ENCODE assay signal across 26 cellular contexts in the genomic region with DNA sequence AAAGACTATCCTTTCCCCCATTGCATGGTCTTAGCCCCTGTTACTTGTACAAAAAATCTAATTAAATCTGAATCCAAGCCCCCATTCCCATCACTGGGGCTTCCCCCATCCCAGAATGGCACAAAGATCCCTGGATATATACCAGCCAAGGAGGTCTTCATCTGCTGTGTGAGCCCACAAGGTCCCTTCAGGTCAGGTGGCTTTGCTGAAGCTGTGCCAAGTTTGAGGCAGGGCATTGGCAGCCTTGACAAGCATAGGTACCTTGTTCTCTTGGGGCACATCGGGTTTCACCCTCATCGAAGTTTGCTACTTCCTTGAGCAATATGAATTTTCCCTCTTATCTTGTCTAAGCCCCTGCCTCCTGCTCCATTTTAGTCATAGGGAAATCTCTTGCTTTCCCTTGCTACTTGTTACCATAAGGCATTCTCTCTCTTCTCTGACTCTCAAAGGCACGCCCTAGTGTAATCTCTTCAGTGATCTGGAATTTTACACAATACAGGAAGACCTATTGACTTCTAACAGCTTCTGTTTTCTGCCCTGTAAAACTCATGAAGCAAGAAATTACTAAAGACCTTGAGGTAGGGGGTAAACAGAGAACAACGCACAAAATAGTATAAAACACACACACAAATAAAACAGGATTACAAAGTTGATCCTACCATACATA.
A peak's percentile ranks its signal among the peaks of the same experiment; 100 is the strongest.
DNase-seq lines count a peak whose midpoint lies in the region; ATAC-seq and FAIRE-seq lines count a peak whose summit lies in the region.
"Had no signal": no experiment of that assay in that cellular context is flagged by ENCODE, and none has a peak within 500 bp of the region (broad histone marks: within the 10 kb centered on the region; RNA-seq: fewer than 3 reads in every experiment).

No MANE protein-coding gene starts in this region.

- ATAC-seq in left colon = peak; percentile 71
- ATAC-seq: A549; activated CD8-positive, alpha-beta memory T cell treated with anti-CD3 and anti-CD28 coated beads, Interleukin-2, amount 10 ng/mL, durations not matched to agents 7 days and 5 days; esophagus mucosa; naive thymus-derived CD4-positive, alpha-beta T cell; PC-3; T-helper 17 cell had no signal

- no peaks in the 10 kb centered on the region for H3K9me3 ChIP-seq in small intestine (ENCODE audit: control insufficient read depth, low read depth)
- H3K9me3 ChIP-seq: A549, BLaER1, Caco-2, sigmoid colon, SJSA1 had no signal

- no peak overlapping the region for H3K4me3 ChIP-seq in small intestine (ENCODE audit: low read depth in 1 of 2, low read length in 2 of 2)
- H3K4me3 ChIP-seq: A549, BLaER1, sigmoid colon, SJSA1 had no signal

- no peaks in the 10 kb centered on the region for H3K36me3 ChIP-seq in small intestine (ENCODE audit: control insufficient read depth in 2 of 2, insufficient read depth in 2 of 2, low read length in 2 of 2)
- H3K36me3 ChIP-seq: BLaER1, sigmoid colon, SJSA1 had no signal

- intact Hi-C loops in left colon (cut with DNase I, micrococcal nuclease) = no loop called here

- DNase-seq in SIG-M5 treated with dmso at 0.1 percent for 504 hours (lab: John Stamatoyannopoulos, UW; ENCODE audit: unreplicated experiment) (peak; percentile 83), SIG-M5 (lab: John Stamatoyannopoulos, UW) (no peak), SKM-1 (lab: John Stamatoyannopoulos, UW; ENCODE audit: unreplicated experiment) (peak; percentile 87), left colon (peak; percentile 53 to 66), small intestine (peak; percentile 60), NCI-H1105 (lab: John Stamatoyannopoulos, UW) (no peak), HCEC 1CT (no peak), NCI-H1436 treated with DMSO at 0.1 percent for 48 hours (lab: John Stamatoyannopoulos, UW) (no peak)
- DNase-seq: activated CD4-positive, alpha-beta T cell treated with anti-CD3 and anti-CD28 coated beads, Interleukin-2, amount 10 ng/mL, durations not matched to agents 24 days and 14 days; activated CD8-positive, alpha-beta memory T cell treated with anti-CD3 and anti-CD28 coated beads, Interleukin-2, amount 10 ng/mL, durations not matched to agents 7 days and 5 days; activated naive CD4-positive, alpha-beta T cell treated with anti-CD3 and anti-CD28 coated beads, Interleukin-2, amount 50 U/mL, for 16 hours; anterior cingulate cortex; Caco-2; central memory CD4-positive, alpha-beta T cell; mesendoderm; naive thymus-derived CD4-positive, alpha-beta T cell; NCI-H146; PC-3; sigmoid colon; stimulated activated CD8-positive, alpha-beta memory T cell treated with anti-CD3 and anti-CD28 coated beads, Interleukin-4, amount 100 ng/mL, for 48 hours; T-helper 17 cell had no signal

- 12 to 42% (median 29%) methylated on average over 4 of the region's 4 CpGs for WGBS in small intestine, 3 donors

- peaks cover 4 to 7% of the 10 kb centered on the region in 2 donors for H3K4me1 ChIP-seq in small intestine (ENCODE audit: control insufficient read depth in 2 of 2, insufficient read depth in 1 of 2, low read depth in 1 of 2, low read length in 1 of 2)
- H3K4me1 ChIP-seq: BLaER1, parathyroid adenoma, SJSA1 had no signal

- no peak overlapping the region for H3K27ac ChIP-seq in small intestine (ENCODE audit: low read depth in 1 of 2, low read length in 1 of 2)
- H3K27ac ChIP-seq: A549, BLaER1, parathyroid adenoma, sigmoid colon, SJSA1 had no signal

- no peaks in the 10 kb centered on the region for H3K27me3 ChIP-seq in small intestine (ENCODE audit: control insufficient read depth in 2 of 2, insufficient read depth in 2 of 2, low read length in 2 of 2)
- H3K27me3 ChIP-seq: BLaER1, sigmoid colon, SJSA1 had no signal

- no peak for FAIRE-seq in small intestine (lab: Jason Lieb, UNC)
- FAIRE-seq: A549 had no signal

Comparison
In these comparisons a context has a peak if more than half of its experiments do, and no peak if none do; other contexts are left out.
1. DNase-seq: peak in SIG-M5 treated with dmso at 0.1 percent for 504 hours (single experiment), SKM-1 (single experiment), left colon (2 of 2) and small intestine (single experiment); none in SIG-M5 (single experiment), NCI-H1105 (single experiment), HCEC 1CT (single experiment) and NCI-H1436 treated with DMSO at 0.1 percent for 48 hours (single experiment).